14 cellular contexts compared by ENCODE assay signal in genomic region chr4:7547368-7548040, GRCh38.
DNase-seq lines count a peak whose midpoint lies in the region; ATAC-seq and TF ChIP-seq lines count a peak whose summit lies in the region.
"Had no signal": no experiment of that assay in that cellular context is flagged by ENCODE, and none has a peak within 500 bp of the region (broad histone marks: within the 10 kb centered on the region; RNA-seq: fewer than 3 reads in every experiment).

No MANE protein-coding gene starts in this region.

- no peak overlapping the region for H3K4me2 ChIP-seq in GM23338
- H3K4me2 ChIP-seq in GM23248 (ENCODE audit: unreplicated experiment), result no peak overlapping the region

- no peak overlapping the region for H3K4me3 ChIP-seq in right lobe of liver
- H3K4me3 ChIP-seq in GM23338, result no peak overlapping the region
- H3K4me3 ChIP-seq in GM23248, result no peak overlapping the region
- H3K4me3 ChIP-seq: breast epithelium, pancreas had no signal

- intact Hi-C loops in right lobe of liver (cut with DNase I), result no loop called here

- 0 out of 2 replicates have a peak, but pooled peaks cover 4% of the 10 kb centered on the region for H3K9me2 ChIP-seq in GM23338 (ENCODE audit: insufficient read depth)
- no peaks in the 10 kb centered on the region for H3K9me2 ChIP-seq in GM23248 (ENCODE audit: insufficient read depth)

- no peaks in the 10 kb centered on the region; the same call in 2 of the 3 replicates for H3K36me3 Mint-ChIP-seq in GM23338 (ENCODE audit: low read depth)

- DNase-seq in DMS 273 (lab: John Stamatoyannopoulos, UW; ENCODE audit: unreplicated experiment), result peak; percentile 71
- peak; percentile 6 for DNase-seq in NCI-H146 treated with DMSO at 0.1 percent for 48 hours (lab: John Stamatoyannopoulos, UW; ENCODE audit: unreplicated experiment)
- DNase-seq in right lobe of liver, result peak; percentile 86 to 90 (median 89)
- no peak for DNase-seq in GM23338 (ENCODE audit: low spot score)
- DNase-seq in GM23248, result no peak
- DNase-seq: activated CD4-positive, alpha-beta T cell treated with anti-CD3 and anti-CD28 coated beads, Interleukin-2, amount 50 U/mL, for 48 hours; activated effector memory CD4-positive, alpha-beta T cell treated with anti-CD3 and anti-CD28 coated beads, Interleukin-2, amount 50 U/mL, for 16 hours; endodermal cell; stimulated activated CD4-positive, alpha-beta T cell treated with anti-CD3 and anti-CD28 coated beads, Interleukin-15, amount 100 ng/mL, for 24 hours had no signal

- peaks cover 24% of the 10 kb centered on the region for H3K9me3 Mint-ChIP-seq in GM23338

- H3K79me2 ChIP-seq in GM23338 (replicated peaks; ENCODE audit: insufficient read depth) (no peaks in the 10 kb centered on the region), GM23248 (ENCODE audit: insufficient read depth) (no peaks in the 10 kb centered on the region)

- TF ChIP-seq CTCF in right lobe of liver (IDR thresholded peaks at IDR 0.05) (no peak), GM23338 (conservative IDR thresholded peaks at IDR 0.05; ENCODE audit: low read depth in 2 of 2) (no peak)

- no peak overlapping the region for H2AFZ ChIP-seq in GM23338
- H2AFZ ChIP-seq in GM23248, result no peak overlapping the region

- no peaks in the 10 kb centered on the region for H3F3A ChIP-seq in GM23338 (replicated peaks; ENCODE audit: low read depth)
- no peaks in the 10 kb centered on the region for H3F3A ChIP-seq in GM23248 (ENCODE audit: insufficient read depth)

- H3K9me3 ChIP-seq in right lobe of liver (no peaks in the 10 kb centered on the region), GM23248 (ENCODE audit: low read depth) (no peaks in the 10 kb centered on the region)
- H3K9me3 ChIP-seq: pancreas had no signal

- peak; percentile 24 for TF ChIP-seq POLR2A in right lobe of liver (IDR thresholded peaks at IDR 0.05)

- no peak overlapping the region for H3K27ac Mint-ChIP-seq in GM23338
- H3K27ac Mint-ChIP-seq: endodermal cell had no signal

- H3K4me1 ChIP-seq in right lobe of liver (peaks cover 0 to 23% (median 11%) of the 10 kb centered on the region in 4 donors), GM23338 (ENCODE audit: insufficient read depth) (no peaks in the 10 kb centered on the region), GM23248 (ENCODE audit: insufficient read depth) (no peaks in the 10 kb centered on the region)
- H3K4me1 ChIP-seq: breast epithelium, pancreas had no signal

- in situ Hi-C loops in GM23248 (cut with MboI), result no loop called here

- H3K4me1 Mint-ChIP-seq in GM23338, result no peaks in the 10 kb centered on the region; the same call in 2 of the 3 replicates

- no peak overlapping the region for H3K27ac ChIP-seq in right lobe of liver
- H3K27ac ChIP-seq in GM23338 (ENCODE audit: low read depth), result no peak overlapping the region
- no peak overlapping the region for H3K27ac ChIP-seq in GM23248
- H3K27ac ChIP-seq: breast epithelium, pancreas had no signal

- 15% methylated on average over 9 of the region's 10 CpGs for WGBS in right lobe of liver (ENCODE audit: insufficient coverage, low coverage, low lambda C conversion rate, missing lambda C conversion rate)
- WGBS in GM23248 (ENCODE audit: low coverage in 1 of 2, low lambda C conversion rate in 2 of 2, missing lambda C conversion rate in 2 of 2), 2 experiments, result 35 to 40% methylated on average over 10 of the region's 10 CpGs

- H4K20me1 ChIP-seq in GM23338 (replicated peaks; ENCODE audit: insufficient read depth) (no peaks in the 10 kb centered on the region), GM23248 (ENCODE audit: insufficient read depth) (no peaks in the 10 kb centered on the region)

- H3K27me3 ChIP-seq in right lobe of liver, result no peaks in the 10 kb centered on the region
- H3K27me3 ChIP-seq in GM23338 (ENCODE audit: insufficient read depth), result no peaks in the 10 kb centered on the region
- peaks cover 12% of the 10 kb centered on the region; the same call in 1 of the 2 replicates for H3K27me3 ChIP-seq in GM23248 (replicated peaks; ENCODE audit: insufficient read depth)
- H3K27me3 ChIP-seq: breast epithelium, pancreas had no signal

- H3K9ac ChIP-seq in GM23248, result no peak overlapping the region

- H3K4me3 Mint-ChIP-seq in GM23338, result no peak overlapping the region
- H3K4me3 Mint-ChIP-seq: endodermal cell had no signal

- no peaks in the 10 kb centered on the region for H3K36me3 ChIP-seq in right lobe of liver
- no peaks in the 10 kb centered on the region for H3K36me3 ChIP-seq in GM23338 (ENCODE audit: insufficient read depth)
- no peaks in the 10 kb centered on the region for H3K36me3 ChIP-seq in GM23248 (ENCODE audit: low read depth)
- H3K36me3 ChIP-seq: breast epithelium, pancreas had no signal

- H3K27me3 Mint-ChIP-seq in GM23338 (ENCODE audit: insufficient read depth, low read depth, poor library complexity), result peaks cover 6% of the 10 kb centered on the region

- peak; percentile 24 for ATAC-seq in SK-N-SH treated with all-trans-retinoic acid at 6 μM for 48 hours
- peak; percentile 85 to 90 (median 88) for ATAC-seq in right lobe of liver
- no peak for ATAC-seq in GM23338
- no peak for ATAC-seq in HG03097 (IDR thresholded peaks at IDR 0.05; ENCODE audit: low FRiP score, unreplicated experiment)
- ATAC-seq in HG02885 (IDR thresholded peaks at IDR 0.05; ENCODE audit: poor library complexity, unreplicated experiment), result no peak

TF ChIP-seq in SK-N-SH treated with all-trans-retinoic acid at 6 μM for 48 hours, 23 proteins besides CTCF, POLR2A, EP300 and RAD21 (continues in another document):
- TF ChIP-seq CREB5 (CRISPR knock-in tag; IDR thresholded peaks at IDR 0.05; ENCODE audit: low read depth) (no peak), ISL1 (CRISPR knock-in tag; IDR thresholded peaks at IDR 0.05) (no peak), ZNF565 (CRISPR knock-in tag; conservative IDR thresholded peaks at IDR 0.05; ENCODE audit: low read depth) (no peak)

TF ChIP-seq in GM23338, 12 proteins besides CTCF, POLR2A, EP300 and RAD21:
- no peak for TF ChIP-seq NANOG (IDR thresholded peaks at IDR 0.05; ENCODE audit: borderline replicate concordance)
- TF ChIP-seq CREB1 (CRISPR knock-in tag; IDR thresholded peaks at IDR 0.05; ENCODE audit: low read depth), result no peak
- TF ChIP-seq ZNF114 (CRISPR knock-in tag; IDR thresholded peaks at IDR 0.05), result no peak
- TF ChIP-seq, protein P1, sequence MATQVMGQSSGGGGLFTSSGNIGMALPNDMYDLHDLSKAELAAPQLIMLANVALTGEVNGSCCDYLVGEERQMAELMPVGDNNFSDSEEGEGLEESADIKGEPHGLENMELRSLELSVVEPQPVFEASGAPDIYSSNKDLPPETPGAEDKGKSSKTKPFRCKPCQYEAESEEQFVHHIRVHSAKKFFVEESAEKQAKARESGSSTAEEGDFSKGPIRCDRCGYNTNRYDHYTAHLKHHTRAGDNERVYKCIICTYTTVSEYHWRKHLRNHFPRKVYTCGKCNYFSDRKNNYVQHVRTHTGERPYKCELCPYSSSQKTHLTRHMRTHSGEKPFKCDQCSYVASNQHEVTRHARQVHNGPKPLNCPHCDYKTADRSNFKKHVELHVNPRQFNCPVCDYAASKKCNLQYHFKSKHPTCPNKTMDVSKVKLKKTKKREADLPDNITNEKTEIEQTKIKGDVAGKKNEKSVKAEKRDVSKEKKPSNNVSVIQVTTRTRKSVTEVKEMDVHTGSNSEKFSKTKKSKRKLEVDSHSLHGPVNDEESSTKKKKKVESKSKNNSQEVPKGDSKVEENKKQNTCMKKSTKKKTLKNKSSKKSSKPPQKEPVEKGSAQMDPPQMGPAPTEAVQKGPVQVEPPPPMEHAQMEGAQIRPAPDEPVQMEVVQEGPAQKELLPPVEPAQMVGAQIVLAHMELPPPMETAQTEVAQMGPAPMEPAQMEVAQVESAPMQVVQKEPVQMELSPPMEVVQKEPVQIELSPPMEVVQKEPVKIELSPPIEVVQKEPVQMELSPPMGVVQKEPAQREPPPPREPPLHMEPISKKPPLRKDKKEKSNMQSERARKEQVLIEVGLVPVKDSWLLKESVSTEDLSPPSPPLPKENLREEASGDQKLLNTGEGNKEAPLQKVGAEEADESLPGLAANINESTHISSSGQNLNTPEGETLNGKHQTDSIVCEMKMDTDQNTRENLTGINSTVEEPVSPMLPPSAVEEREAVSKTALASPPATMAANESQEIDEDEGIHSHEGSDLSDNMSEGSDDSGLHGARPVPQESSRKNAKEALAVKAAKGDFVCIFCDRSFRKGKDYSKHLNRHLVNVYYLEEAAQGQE (IDR thresholded peaks at IDR 0.05; ENCODE audit: unreplicated experiment), result no peak

Comparison
In these comparisons a context has a peak if more than half of its experiments do, and no peak if none do; other contexts are left out.
1. DNase-seq: peak in DMS 273 (single experiment), NCI-H146 treated with DMSO at 0.1 percent for 48 hours (single experiment) and right lobe of liver (3 of 3); none in GM23338 (single experiment) and GM23248 (single experiment).
2. ATAC-seq: peak in SK-N-SH treated with all-trans-retinoic acid at 6 μM for 48 hours (single experiment) and right lobe of liver (4 of 4); none in GM23338 (single experiment), HG03097 (single experiment) and HG02885 (single experiment).